Comparison of ENCODE assay signal across 17 cellular contexts in genomic region chr10:7274293-7274692, GRCh38.
"Had no signal": no experiment of that assay in that cellular context is flagged by ENCODE, and none has a peak within 500 bp of the region (broad histone marks: within the 10 kb centered on the region; RNA-seq: fewer than 3 reads in every experiment).

No MANE protein-coding gene starts in this region.

- H3K4me3 ChIP-seq: colonic mucosa, lung, upper lobe of right lung had no signal

- H3K27ac Mint-ChIP-seq: mesothelial cell of epicardium had no signal

- H3K4me1 ChIP-seq: colonic mucosa, upper lobe of right lung had no signal

- H3K9me3 Mint-ChIP-seq: mesothelial cell of epicardium, neural crest cell had no signal

- DNase-seq: activated CD4-positive, alpha-beta T cell treated with anti-CD3 and anti-CD28 coated beads, Interleukin-2, amount 50 U/mL, for 1 hour; activated CD4-positive, CD25-positive, alpha-beta regulatory T cell treated with anti-CD3 and anti-CD28 coated beads, Interleukin-2, amount 50 U/mL, for 72 hours; activated gamma-delta T cell treated with Interleukin-2 at 50 U/mL for 16 hours; aorta; brain microvascular endothelial cell; central memory CD4-positive, alpha-beta T cell; colonic mucosa; head of caudate nucleus; stimulated activated naive CD4-positive, alpha-beta T cell; T-helper 2 cell; upper lobe of right lung had no signal

- H3K27ac ChIP-seq: brain microvascular endothelial cell, colonic mucosa, upper lobe of right lung, VCaP had no signal

- H3K36me3 Mint-ChIP-seq: mesothelial cell of epicardium had no signal

- H3K4me3 Mint-ChIP-seq: activated T-helper 1 cell treated with anti-CD3 and anti-CD28 coated beads, Interleukin-12 subunit alpha, Interleukin-12 subunit beta, Interleukin-2, Interleukin-4 antibody, amounts not matched to agents 30 ng/mL and 10 ng/mL and 1 ng/mL, durations not matched to agents 14 hours and 24 hours and 36 hours; mesothelial cell of epicardium; neural crest cell had no signal

- H3K27me3 ChIP-seq: brain microvascular endothelial cell, colonic mucosa, upper lobe of right lung had no signal

- H3K36me3 ChIP-seq: brain microvascular endothelial cell, colonic mucosa, upper lobe of right lung had no signal

- ATAC-seq: left lobe of liver, upper lobe of right lung had no signal

- H3K9me3 ChIP-seq: colonic mucosa, upper lobe of right lung had no signal
